21 cellular contexts compared by ENCODE assay signal in genomic region chr1:173400387-173400995, GRCh38.
A peak's percentile ranks its signal among the peaks of the same experiment; 100 is the strongest.
DNase-seq lines count a peak whose midpoint lies in the region; ATAC-seq and TF ChIP-seq lines count a peak whose summit lies in the region.
"Had no signal": no experiment of that assay in that cellular context is flagged by ENCODE, and none has a peak within 500 bp of the region (broad histone marks: within the 10 kb centered on the region; RNA-seq: fewer than 3 reads in every experiment).

No MANE protein-coding gene starts in this region.

- peak; percentile 78 for ATAC-seq in WTC11
- ATAC-seq in HG03108 (IDR thresholded peaks at IDR 0.05; ENCODE audit: unreplicated experiment): no peak
- ATAC-seq: CD8-positive, alpha-beta T cell; HepG2; K562; SK-N-SH treated with all-trans-retinoic acid at 6 μM for 48 hours had no signal

- peak overlapping the region; percentile 46; the same call in 1 of the 2 replicates for H3K27ac ChIP-seq in HUES64 (ENCODE audit: low read depth, low read length)
- H3K27ac ChIP-seq: BLaER1 treated with 17β-estradiol and CSF1 and Interleukin-3, amounts not matched to agents 10 nM and 100 nM had no signal

- no peaks in the 10 kb centered on the region for H3K27me3 ChIP-seq in HUES64 (ENCODE audit: insufficient read depth, low read length)
- H3K27me3 ChIP-seq: BLaER1 treated with 17β-estradiol and CSF1 and Interleukin-3, amounts not matched to agents 10 nM and 100 nM; MG63 had no signal

- POLR2A ChIA-PET in WTC11 (lab: Charles Lee): no interaction called here

- no peak overlapping the region for H3K9ac ChIP-seq in HUES64 (ENCODE audit: low read depth, low read length)
- H3K9ac ChIP-seq: BLaER1 treated with 17β-estradiol and CSF1 and Interleukin-3, amounts not matched to agents 10 nM and 100 nM had no signal

- CTCF ChIA-PET in WTC11 (lab: Charles Lee): no interaction called here

- no peak overlapping the region; the same call in 1 of the 2 replicates for H3K4me3 ChIP-seq in HUES64 (ENCODE audit: low read length)
- H3K4me3 ChIP-seq: BLaER1 treated with 17β-estradiol and CSF1 and Interleukin-3, amounts not matched to agents 10 nM and 100 nM; K562; MG63 had no signal

- peaks cover 30% of the 10 kb centered on the region for H3K4me1 Mint-ChIP-seq in WTC11

- DNase-seq in WTC11 (ENCODE audit: low spot score): no peak
- peak; percentile 25 for DNase-seq in iPS DF 4.7 (ENCODE audit: extremely low read depth, low spot score)
- DNase-seq in NCI-H82 treated with DMSO at 0.1 percent for 48 hours (lab: John Stamatoyannopoulos, UW; ENCODE audit: unreplicated experiment): no peak
- DNase-seq in activated CD4-positive, alpha-beta T cell treated with anti-CD3 and anti-CD28 coated beads for 1 hour: no peak
- DNase-seq in AG08396 (ENCODE audit: low spot score): no peak
- DNase-seq: CD8-positive, alpha-beta T cell; DMS53; GF-D8; MG63; NCI-H1417; NCI-H187; NCI-H510A treated with DMSO at 0.1 percent for 48 hours; NCI-H82; OCI-M1; Right ventricle myocardium superior had no signal

- WGBS in HUES64: no CpG with 5 or more reads among the region's 1 CpG

- peaks cover 28% of the 10 kb centered on the region for H3K9me3 Mint-ChIP-seq in WTC11
- H3K9me3 Mint-ChIP-seq: CD8-positive, alpha-beta T cell had no signal

- no peaks in the 10 kb centered on the region for H3K27me3 Mint-ChIP-seq in WTC11 (ENCODE audit: low read depth)

- H3K9me3 ChIP-seq in HUES64 (ENCODE audit: insufficient read depth, low read depth, low read length): no peaks in the 10 kb centered on the region
- H3K9me3 ChIP-seq: MG63 had no signal

- no peak overlapping the region for H3K4me3 Mint-ChIP-seq in WTC11
- H3K4me3 Mint-ChIP-seq: CD8-positive, alpha-beta T cell had no signal

- H3K4me1 ChIP-seq in HUES64 (ENCODE audit: insufficient read depth, low read length): peaks cover 17% of the 10 kb centered on the region
- H3K4me1 ChIP-seq: BLaER1 treated with 17β-estradiol and CSF1 and Interleukin-3, amounts not matched to agents 10 nM and 100 nM had no signal

- H3K36me3 Mint-ChIP-seq in WTC11: peaks cover 12% of the 10 kb centered on the region

- TF ChIP-seq CTCF in WTC11 (IDR thresholded peaks at IDR 0.05): no peak

- H3K27ac Mint-ChIP-seq in WTC11: peak overlapping the region; percentile 79
- H3K27ac Mint-ChIP-seq: CD8-positive, alpha-beta T cell had no signal

- H3K36me3 ChIP-seq in HUES64 (ENCODE audit: insufficient read depth, low read length): no peaks in the 10 kb centered on the region
- H3K36me3 ChIP-seq: BLaER1 treated with 17β-estradiol and CSF1 and Interleukin-3, amounts not matched to agents 10 nM and 100 nM; MG63 had no signal

TF ChIP-seq in WTC11, 78 proteins besides CTCF, POLR2A, EP300 and RAD21 (continues in another document):
- TF ChIP-seq NFATC4 (CRISPR knock-in tag; IDR thresholded peaks at IDR 0.05): no peak
- TF ChIP-seq NR2C2 (CRISPR knock-in tag; IDR thresholded peaks at IDR 0.05): no peak
- no peak for TF ChIP-seq OVOL2 (CRISPR knock-in tag; IDR thresholded peaks at IDR 0.05; ENCODE audit: borderline replicate concordance)
- no peak for TF ChIP-seq SMAD3 (CRISPR knock-in tag; IDR thresholded peaks at IDR 0.05; ENCODE audit: borderline replicate concordance)
- no peak for TF ChIP-seq ZNF317 (CRISPR knock-in tag; IDR thresholded peaks at IDR 0.05; ENCODE audit: borderline replicate concordance, low read depth)
- TF ChIP-seq, protein P1, sequence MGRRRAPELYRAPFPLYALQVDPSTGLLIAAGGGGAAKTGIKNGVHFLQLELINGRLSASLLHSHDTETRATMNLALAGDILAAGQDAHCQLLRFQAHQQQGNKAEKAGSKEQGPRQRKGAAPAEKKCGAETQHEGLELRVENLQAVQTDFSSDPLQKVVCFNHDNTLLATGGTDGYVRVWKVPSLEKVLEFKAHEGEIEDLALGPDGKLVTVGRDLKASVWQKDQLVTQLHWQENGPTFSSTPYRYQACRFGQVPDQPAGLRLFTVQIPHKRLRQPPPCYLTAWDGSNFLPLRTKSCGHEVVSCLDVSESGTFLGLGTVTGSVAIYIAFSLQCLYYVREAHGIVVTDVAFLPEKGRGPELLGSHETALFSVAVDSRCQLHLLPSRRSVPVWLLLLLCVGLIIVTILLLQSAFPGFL (CRISPR knock-in tag; IDR thresholded peaks at IDR 0.05; ENCODE audit: borderline replicate concordance): no peak
- no peak for TF ChIP-seq IRF2 (CRISPR knock-in tag; IDR thresholded peaks at IDR 0.05; ENCODE audit: borderline replicate concordance, low read depth)
- TF ChIP-seq ZNF232 (CRISPR knock-in tag; IDR thresholded peaks at IDR 0.05): no peak
- no peak for TF ChIP-seq AFF4 (CRISPR knock-in tag; IDR thresholded peaks at IDR 0.05; ENCODE audit: borderline replicate concordance)
- TF ChIP-seq, protein P2, sequence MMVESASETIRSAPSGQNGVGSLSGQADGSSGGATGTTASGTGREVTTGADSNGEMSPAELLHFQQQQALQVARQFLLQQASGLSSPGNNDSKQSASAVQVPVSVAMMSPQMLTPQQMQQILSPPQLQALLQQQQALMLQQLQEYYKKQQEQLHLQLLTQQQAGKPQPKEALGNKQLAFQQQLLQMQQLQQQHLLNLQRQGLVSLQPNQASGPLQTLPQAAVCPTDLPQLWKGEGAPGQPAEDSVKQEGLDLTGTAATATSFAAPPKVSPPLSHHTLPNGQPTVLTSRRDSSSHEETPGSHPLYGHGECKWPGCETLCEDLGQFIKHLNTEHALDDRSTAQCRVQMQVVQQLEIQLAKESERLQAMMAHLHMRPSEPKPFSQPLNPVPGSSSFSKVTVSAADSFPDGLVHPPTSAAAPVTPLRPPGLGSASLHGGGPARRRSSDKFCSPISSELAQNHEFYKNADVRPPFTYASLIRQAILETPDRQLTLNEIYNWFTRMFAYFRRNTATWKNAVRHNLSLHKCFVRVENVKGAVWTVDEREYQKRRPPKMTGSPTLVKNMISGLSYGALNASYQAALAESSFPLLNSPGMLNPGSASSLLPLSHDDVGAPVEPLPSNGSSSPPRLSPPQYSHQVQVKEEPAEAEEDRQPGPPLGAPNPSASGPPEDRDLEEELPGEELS (CRISPR knock-in tag; IDR thresholded peaks at IDR 0.05): no peak
- TF ChIP-seq, protein P3, sequence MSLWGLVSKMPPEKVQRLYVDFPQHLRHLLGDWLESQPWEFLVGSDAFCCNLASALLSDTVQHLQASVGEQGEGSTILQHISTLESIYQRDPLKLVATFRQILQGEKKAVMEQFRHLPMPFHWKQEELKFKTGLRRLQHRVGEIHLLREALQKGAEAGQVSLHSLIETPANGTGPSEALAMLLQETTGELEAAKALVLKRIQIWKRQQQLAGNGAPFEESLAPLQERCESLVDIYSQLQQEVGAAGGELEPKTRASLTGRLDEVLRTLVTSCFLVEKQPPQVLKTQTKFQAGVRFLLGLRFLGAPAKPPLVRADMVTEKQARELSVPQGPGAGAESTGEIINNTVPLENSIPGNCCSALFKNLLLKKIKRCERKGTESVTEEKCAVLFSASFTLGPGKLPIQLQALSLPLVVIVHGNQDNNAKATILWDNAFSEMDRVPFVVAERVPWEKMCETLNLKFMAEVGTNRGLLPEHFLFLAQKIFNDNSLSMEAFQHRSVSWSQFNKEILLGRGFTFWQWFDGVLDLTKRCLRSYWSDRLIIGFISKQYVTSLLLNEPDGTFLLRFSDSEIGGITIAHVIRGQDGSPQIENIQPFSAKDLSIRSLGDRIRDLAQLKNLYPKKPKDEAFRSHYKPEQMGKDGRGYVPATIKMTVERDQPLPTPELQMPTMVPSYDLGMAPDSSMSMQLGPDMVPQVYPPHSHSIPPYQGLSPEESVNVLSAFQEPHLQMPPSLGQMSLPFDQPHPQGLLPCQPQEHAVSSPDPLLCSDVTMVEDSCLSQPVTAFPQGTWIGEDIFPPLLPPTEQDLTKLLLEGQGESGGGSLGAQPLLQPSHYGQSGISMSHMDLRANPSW (CRISPR knock-in tag; conservative IDR thresholded peaks at IDR 0.05; ENCODE audit: low read depth): no peak
- TF ChIP-seq MLX (CRISPR knock-in tag; IDR thresholded peaks at IDR 0.05): no peak
- no peak for TF ChIP-seq CREB1 (CRISPR knock-in tag; IDR thresholded peaks at IDR 0.05)
